Comparison of ENCODE assay signal across 8 cellular contexts in genomic region chr6:41092421-41093140, GRCh38. TPM values are rescaled to one million over a fixed set of nuclear protein-coding genes. Genes with fewer than 3 reads are reported as not detected.
DNase-seq lines count a peak whose midpoint lies in the region; ATAC-seq and TF ChIP-seq lines count a peak whose summit lies in the region.

No MANE protein-coding gene starts in this region.

- peaks cover 4% of the 10 kb centered on the region for H3K4me1 Mint-ChIP-seq in CD8-positive, alpha-beta T cell (ENCODE audit: low read depth)

- H4K20me1 ChIP-seq in SK-N-SH (ENCODE audit: insufficient read depth), result no peaks in the 10 kb centered on the region

- H3K4me3 ChIP-seq in CD8-positive, alpha-beta T cell (ENCODE audit: low read depth, low read length), result no peak overlapping the region
- H3K4me3 ChIP-seq in SK-N-SH (ENCODE audit: low read depth in 2 of 2, low read length in 1 of 2) (no peak overlapping the region), kidney epithelial cell (ENCODE audit: low read depth, low read length) (no peak overlapping the region)

- no peak for TF ChIP-seq EP300 in SK-N-SH (IDR thresholded peaks at IDR 0.05; ENCODE audit: borderline replicate concordance in 1 of 2, low read depth in 1 of 2, low read length in 1 of 2)

- ATAC-seq in CD8-positive, alpha-beta T cell, result no peak
- ATAC-seq in GM19351 (IDR thresholded peaks at IDR 0.05; ENCODE audit: unreplicated experiment), result no peak
- ATAC-seq in omental fat pad (ENCODE audit: low FRiP score), result no peak

- H3F3A ChIP-seq in SK-N-SH (replicated peaks; ENCODE audit: insufficient read depth), result peaks cover 9% of the 10 kb centered on the region

- H3K9ac ChIP-seq in SK-N-SH, result no peak overlapping the region

- no peak for DNase-seq in CD8-positive, alpha-beta T cell
- DNase-seq in H4 (ENCODE audit: low spot score) (peak; percentile 25), SK-N-SH (peak; percentile 36), kidney epithelial cell (ENCODE audit: low read depth) (no peak), UCSD-AML1 (lab: John Stamatoyannopoulos, UW; ENCODE audit: unreplicated experiment) (no peak), omental fat pad (ENCODE audit: low spot score) (no peak)
- no peak for DNase-seq in activated CD4-positive, CD25-positive, alpha-beta regulatory T cell (lab: John Stamatoyannopoulos, UW)

- peaks cover 5% of the 10 kb centered on the region; the same call in 1 of the 2 replicates for H3K79me2 ChIP-seq in SK-N-SH (ENCODE audit: insufficient read depth)

- peaks cover 79% of the 10 kb centered on the region for H3K36me3 ChIP-seq in CD8-positive, alpha-beta T cell (ENCODE audit: insufficient read depth, low read length)
- H3K36me3 ChIP-seq in SK-N-SH (replicated peaks in 1 of 2; ENCODE audit: control insufficient read depth in 1 of 2, insufficient read depth in 2 of 2, low read length in 1 of 2), result peaks cover 79 to 91% of the 10 kb centered on the region in 2 experiments
- H3K36me3 ChIP-seq in kidney epithelial cell (ENCODE audit: control insufficient read depth, insufficient read depth, low read length), result peaks cover 1% of the 10 kb centered on the region

- peak overlapping the region; percentile 18 for H3K27ac Mint-ChIP-seq in CD8-positive, alpha-beta T cell

- no peaks in the 10 kb centered on the region for H3K4me1 ChIP-seq in CD8-positive, alpha-beta T cell (ENCODE audit: insufficient read depth, low read length)
- H3K4me1 ChIP-seq in SK-N-SH (ENCODE audit: control insufficient read depth in 1 of 2, insufficient read depth in 2 of 2, low read depth in 1 of 2, low read length in 1 of 2), result peaks cover 4 to 9% of the 10 kb centered on the region in 2 experiments; a peak in 3 of 4 replicates

- no peaks in the 10 kb centered on the region for H3K27me3 Mint-ChIP-seq in CD8-positive, alpha-beta T cell (ENCODE audit: low read depth)

- no peak overlapping the region for H3K4me3 Mint-ChIP-seq in CD8-positive, alpha-beta T cell

- WGBS in SK-N-SH (ENCODE audit: low lambda C conversion rate), result 97% methylated on average over 4 of the region's 4 CpGs

- POLR2A ChIA-PET in CD8-positive, alpha-beta T cell (lab: Charles Lee), result interaction anchor here (1.4 kb wide), 1 partner anchor 10 kb away, joined by 5 read pairs; no protein-coding TSS in a partner anchor
- POLR2A ChIA-PET in SK-N-SH (lab: Yijun Ruan, JAX), result no interaction called here

- no peak for TF ChIP-seq CTCF in CD8-positive, alpha-beta T cell (IDR thresholded peaks at IDR 0.05)
- TF ChIP-seq CTCF in SK-N-SH (IDR thresholded peaks at IDR 0.05) (peak; percentile 61), kidney epithelial cell (IDR thresholded peaks at IDR 0.05; ENCODE audit: insufficient read depth, low read length, poor library complexity, severe bottlenecking) (peak; percentile 48), omental fat pad (IDR thresholded peaks at IDR 0.05) (no peak)

- intact Hi-C loops in CD8-positive, alpha-beta T cell (cut with DNase I, micrococcal nuclease), result loop anchor here (5.0 kb wide), 2 partner anchors 90 to 225 kb away; no protein-coding TSS in a partner anchor

- CTCF ChIA-PET in CD8-positive, alpha-beta T cell (lab: Charles Lee), result interaction anchor here (0.8 to 2.5 kb wide), 4 partner anchors 17 to 226 kb away, joined by 3 to 8 read pairs (median 4); no protein-coding TSS in a partner anchor
- CTCF ChIA-PET in SK-N-SH (lab: Yijun Ruan, JAX), result interaction anchor here (0.7 to 2.9 kb wide), 16 partner anchors 8 to 218 kb away, joined by 3 to 10 read pairs (median 3); no protein-coding TSS in a partner anchor

- H3K9me2 ChIP-seq in SK-N-SH, result no peaks in the 10 kb centered on the region

- H3K36me3 Mint-ChIP-seq in CD8-positive, alpha-beta T cell, result peaks cover 91% of the 10 kb centered on the region

- no peaks in the 10 kb centered on the region for H3K9me3 ChIP-seq in CD8-positive, alpha-beta T cell (ENCODE audit: low read length)
- H3K9me3 ChIP-seq in SK-N-SH, result no peaks in the 10 kb centered on the region

- H2AFZ ChIP-seq in SK-N-SH (ENCODE audit: low read depth), result no peak overlapping the region

- no peaks in the 10 kb centered on the region for H3K9me3 Mint-ChIP-seq in CD8-positive, alpha-beta T cell

- H3K27me3 ChIP-seq in CD8-positive, alpha-beta T cell (ENCODE audit: insufficient read depth, low read length), result no peaks in the 10 kb centered on the region
- H3K27me3 ChIP-seq in SK-N-SH (ENCODE audit: insufficient read depth), result no peaks in the 10 kb centered on the region
- H3K27me3 ChIP-seq in kidney epithelial cell (ENCODE audit: control insufficient read depth, insufficient read depth, low read length), result no peaks in the 10 kb centered on the region

- no peak overlapping the region for H3K4me2 ChIP-seq in SK-N-SH

- peak; percentile 54 for TF ChIP-seq RAD21 in SK-N-SH (IDR thresholded peaks at IDR 0.05; ENCODE audit: low read length)

- no peak overlapping the region for H3K27ac ChIP-seq in CD8-positive, alpha-beta T cell (ENCODE audit: low read depth, low read length)
- no peak overlapping the region for H3K27ac ChIP-seq in SK-N-SH (ENCODE audit: low read depth in 2 of 2, low read length in 1 of 2)

TF ChIP-seq in SK-N-SH, 30 proteins besides CTCF, POLR2A, EP300 and RAD21:
- TF ChIP-seq SMC3 (IDR thresholded peaks at IDR 0.05; ENCODE audit: low read depth, low read length) (peak; percentile 49), RXRA (IDR thresholded peaks at IDR 0.05; ENCODE audit: borderline replicate concordance, low read depth) (no peak), ELF1 (IDR thresholded peaks at IDR 0.05) (no peak)

RNA-seq across cellular contexts. Expression of gene NFYA, which starts 19.8 kb away (rescaled TPM):
- total RNA-seq in CD8-positive, alpha-beta T cell, result 10 to 100 TPM; 31.7 to 32.7 TPM
- 14.0 and 21.6 TPM in 2 replicates for total RNA-seq in H4 (2014; rRNA removed; shearing (Covaris generic))
- 6.8 and 9.7 TPM in 2 replicates for polyA plus RNA-seq in SK-N-SH (2012; rRNA removed)
- polyA plus RNA-seq in SK-N-SH (2012; cell fraction: cytosol; rRNA removed), result 6.8 and 8.1 TPM in 2 replicates
- polyA plus RNA-seq in SK-N-SH (2012; cell fraction: nucleus; rRNA removed), result 10.5 and 17.2 TPM in 2 replicates
- 33.3 and 36.6 TPM in 2 replicates for total RNA-seq in kidney epithelial cell
- total RNA-seq in omental fat pad, result 10 to 100 TPM; 16.3 to 25.9 (median 21.1) TPM

RNA-seq across cellular contexts. Expression of gene OARD1, which starts 20.4 kb away (rescaled TPM):
- 10 to 100 TPM; 20.8 to 27.2 TPM for total RNA-seq in CD8-positive, alpha-beta T cell
- 18.9 and 24.6 TPM in 2 replicates for total RNA-seq in H4 (2014; rRNA removed; shearing (Covaris generic))
- 5.6 and 6.4 TPM in 2 replicates for polyA plus RNA-seq in SK-N-SH (2012; rRNA removed)
- polyA plus RNA-seq in SK-N-SH (2012; cell fraction: cytosol; rRNA removed), result 9.3 and 15.7 TPM in 2 replicates
- 2.2 and 4.7 TPM in 2 replicates for polyA plus RNA-seq in SK-N-SH (2012; cell fraction: nucleus; rRNA removed)
- total RNA-seq in kidney epithelial cell, result 16.1 and 19.4 TPM in 2 replicates
- total RNA-seq in omental fat pad, result 10 to 100 TPM in 2 of 4 donors, 1 to 10 TPM in 2; 7.2 to 19.5 (median 12.3) TPM

RNA-seq across cellular contexts. Expression of gene APOBEC2, which starts 39.6 kb away (rescaled TPM):
- total RNA-seq in CD8-positive, alpha-beta T cell, result not detected
- not detected in 2 replicates for total RNA-seq in H4 (2014; rRNA removed; shearing (Covaris generic))
- polyA plus RNA-seq in SK-N-SH (2012; rRNA removed), result not detected in 2 replicates
- not detected in 2 replicates for polyA plus RNA-seq in SK-N-SH (2012; cell fraction: cytosol; rRNA removed)
- not detected in 2 replicates for polyA plus RNA-seq in SK-N-SH (2012; cell fraction: nucleus; rRNA removed)
- total RNA-seq in kidney epithelial cell, result not detected in 2 replicates
- not detected for total RNA-seq in omental fat pad

RNA-seq across cellular contexts. Expression of gene TSPO2, which starts 50.3 kb away (rescaled TPM):
- not detected for total RNA-seq in CD8-positive, alpha-beta T cell
- total RNA-seq in H4 (2014; rRNA removed; shearing (Covaris generic)), result not detected in 2 replicates
- not detected in 2 replicates for polyA plus RNA-seq in SK-N-SH (2012; rRNA removed)
- polyA plus RNA-seq in SK-N-SH (2012; cell fraction: cytosol; rRNA removed), result not detected in 2 replicates
- polyA plus RNA-seq in SK-N-SH (2012; cell fraction: nucleus; rRNA removed), result not detected in 2 replicates
- total RNA-seq in kidney epithelial cell (not detected in 2 replicates), omental fat pad (not detected)

RNA-seq across cellular contexts. Expression of gene UNC5CL, which starts 53.6 kb away (rescaled TPM):
- 1 to 10 TPM; 1.4 to 2.3 TPM for total RNA-seq in CD8-positive, alpha-beta T cell
- total RNA-seq in H4 (2014; rRNA removed; shearing (Covaris generic)), result 0.25 and 0.27 TPM in 2 replicates
- polyA plus RNA-seq in SK-N-SH (2012; rRNA removed), result 0.10 TPM in 2 replicates
- 0.05 and 0.08 TPM in 2 replicates for polyA plus RNA-seq in SK-N-SH (2012; cell fraction: cytosol; rRNA removed)
- 1.1 and 1.2 TPM in 2 replicates for polyA plus RNA-seq in SK-N-SH (2012; cell fraction: nucleus; rRNA removed)
- total RNA-seq in kidney epithelial cell, result 1.1 and 1.8 TPM in 2 replicates
- total RNA-seq in omental fat pad, result 1 to 10 TPM in 1 of 4 donors, under 1 TPM in 3; 0.56 to 1.9 (median 0.80) TPM

Comparison
In these comparisons a context has a peak if more than half of its experiments do, and no peak if none do; other contexts are left out.
1. DNase-seq: peak in H4 (single experiment) and SK-N-SH (single experiment); none in CD8-positive, alpha-beta T cell (0 of 7), kidney epithelial cell (single experiment), activated CD4-positive, CD25-positive, alpha-beta regulatory T cell (0 of 4), UCSD-AML1 (single experiment) and omental fat pad (single experiment).
2. CTCF ChIP-seq: peak in SK-N-SH (single experiment) and kidney epithelial cell (single experiment); none in CD8-positive, alpha-beta T cell (single experiment) and omental fat pad (0 of 3).